In the genomic region with DNA sequence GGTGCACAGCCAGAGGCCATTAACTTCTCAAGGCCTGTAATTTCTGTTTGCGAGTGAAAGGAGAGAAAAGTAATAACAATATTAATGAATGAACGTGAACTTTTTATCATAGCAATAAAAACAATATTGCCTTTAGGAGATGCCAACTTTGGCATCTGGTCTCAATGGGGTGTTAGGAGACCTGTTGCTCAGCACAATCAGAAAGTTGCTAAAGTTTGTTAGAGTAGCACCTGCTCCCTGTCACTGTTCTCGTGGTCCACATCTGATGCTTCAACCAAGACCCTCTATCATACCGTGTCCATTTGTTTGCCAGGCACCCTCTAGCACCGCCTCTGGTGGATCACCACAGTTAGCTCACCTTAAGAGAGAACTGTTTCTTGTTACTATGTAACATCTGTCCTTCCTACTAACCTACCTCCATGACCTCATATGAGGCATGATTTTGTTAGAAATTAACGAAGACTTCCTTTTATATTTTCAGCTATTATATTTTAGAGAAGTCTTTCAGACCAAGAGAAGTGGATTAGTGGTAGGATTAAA, we compare ENCODE assay signal across 22 cellular contexts. TPM values are rescaled to one million over a fixed set of nuclear protein-coding genes. Genes with fewer than 3 reads are reported as not detected.
DNase-seq lines count a peak whose midpoint lies in the region; ATAC-seq, FAIRE-seq and TF ChIP-seq lines count a peak whose summit lies in the region.
"Had no signal": no experiment of that assay in that cellular context is flagged by ENCODE, and none has a peak within 500 bp of the region (broad histone marks: within the 10 kb centered on the region; RNA-seq: fewer than 3 reads in every experiment).

No MANE protein-coding gene starts in this region.

- H3K23ac ChIP-seq in mesendoderm (ENCODE audit: low read length): no peak overlapping the region

- H3K79me2 ChIP-seq in Karpas-422 (ENCODE audit: low read length) (no peaks in the 10 kb centered on the region), OCI-LY1 (ENCODE audit: insufficient read depth, low read length) (no peaks in the 10 kb centered on the region), mesendoderm (ENCODE audit: control insufficient read depth, insufficient read depth, low read length) (no peaks in the 10 kb centered on the region)

- H2BK120ac ChIP-seq in mesendoderm (ENCODE audit: low read depth, low read length): no peak overlapping the region

- no peaks in the 10 kb centered on the region for H3K79me1 ChIP-seq in mesendoderm (ENCODE audit: low read length)

- no peak overlapping the region for H3K27ac ChIP-seq in Karpas-422 (ENCODE audit: low read length)
- H3K27ac ChIP-seq in OCI-LY1 (ENCODE audit: low read depth, low read length, poor library complexity, severe bottlenecking): no peak overlapping the region
- H3K27ac ChIP-seq in mesendoderm (ENCODE audit: low read depth, low read length): no peak overlapping the region
- no peak overlapping the region for H3K27ac ChIP-seq in stomach
- no peak overlapping the region for H3K27ac ChIP-seq in dorsolateral prefrontal cortex
- H3K27ac ChIP-seq: upper lobe of left lung had no signal

- H3F3A ChIP-seq in OCI-LY1 (ENCODE audit: insufficient read depth, low read length): no peaks in the 10 kb centered on the region

- H3K4me1 ChIP-seq in Karpas-422 (ENCODE audit: low read length) (no peaks in the 10 kb centered on the region), OCI-LY1 (ENCODE audit: insufficient read depth, low read length, severe bottlenecking) (no peaks in the 10 kb centered on the region), mesendoderm (ENCODE audit: control insufficient read depth, low read depth, low read length) (no peaks in the 10 kb centered on the region), stomach (no peaks in the 10 kb centered on the region)
- H3K4me1 ChIP-seq: upper lobe of left lung had no signal

- H2BK5ac ChIP-seq in mesendoderm (ENCODE audit: low read length): no peak overlapping the region

- no peak overlapping the region for H4K5ac ChIP-seq in mesendoderm (ENCODE audit: low read length)

- H2AK5ac ChIP-seq in mesendoderm (ENCODE audit: low read length): no peak overlapping the region

- no peak overlapping the region for H2BK15ac ChIP-seq in mesendoderm (replicated peaks; ENCODE audit: low read depth)

- H3K9ac ChIP-seq in Karpas-422 (ENCODE audit: low read length) (no peak overlapping the region), OCI-LY1 (ENCODE audit: low read length) (no peak overlapping the region), mesendoderm (ENCODE audit: low read length) (no peak overlapping the region)

- H3K18ac ChIP-seq in mesendoderm (ENCODE audit: low read length): no peak overlapping the region

- intact Hi-C loops in stomach (cut with DNase I; ENCODE audit: low total_unique reads) (no loop called here), dorsolateral prefrontal cortex (cut with DNase I) (no loop called here)

- H3K4me2 ChIP-seq in Karpas-422 (ENCODE audit: low read depth, low read length, poor library complexity, severe bottlenecking) (no peak overlapping the region), OCI-LY1 (ENCODE audit: low read length) (no peak overlapping the region), mesendoderm (ENCODE audit: low read length) (no peak overlapping the region)

- no peak overlapping the region for H3K56ac ChIP-seq in mesendoderm (ENCODE audit: low read length)

- DNase-seq in GM12892 (ENCODE audit: insufficient read length): no peak
- DNase-seq in Karpas-422: peak; percentile 63
- DNase-seq in mesendoderm: peak; percentile 26
- no peak for DNase-seq in SW480 (ENCODE audit: low spot score)
- DNase-seq in stomach: no peak
- no peak for DNase-seq in dorsolateral prefrontal cortex
- DNase-seq: activated B cell treated with CpG ODN at 0.5 μM for 24 hours; activated CD4-positive, alpha-beta T cell treated with anti-CD3 and anti-CD28 coated beads, Interleukin-2, amount 50 U/mL, for 4 hours; aorta; caudate nucleus; CD8-positive, alpha-beta T cell; left cardiac atrium; NCI-H1436; NCI-H526; upper lobe of left lung had no signal

- H3K9me3 ChIP-seq in Karpas-422 (ENCODE audit: low read length) (no peaks in the 10 kb centered on the region), OCI-LY1 (ENCODE audit: low read length) (no peaks in the 10 kb centered on the region), stomach (no peaks in the 10 kb centered on the region)
- H3K9me3 ChIP-seq: upper lobe of left lung had no signal

- H3K9me2 ChIP-seq in Karpas-422 (replicated peaks; ENCODE audit: insufficient read depth, low read length): no peaks in the 10 kb centered on the region
- H3K9me2 ChIP-seq in OCI-LY1 (ENCODE audit: low read depth, low read length): no peaks in the 10 kb centered on the region

- peak; percentile 38 for FAIRE-seq in GM12892 (lab: Jason Lieb, UNC)
- FAIRE-seq: H54 had no signal

- TF ChIP-seq EP300 in stomach (IDR thresholded peaks at IDR 0.05): no peak

- no peak overlapping the region for H3K4ac ChIP-seq in mesendoderm (ENCODE audit: low read depth, low read length)

- TF ChIP-seq CTCF in OCI-LY1 (IDR thresholded peaks at IDR 0.05; ENCODE audit: low read length) (peak; percentile 46; the same call in 1 of the 2 replicates), stomach (IDR thresholded peaks at IDR 0.05) (no peak), dorsolateral prefrontal cortex (IDR thresholded peaks at IDR 0.05 in 54 of 56, conservative IDR thresholded peaks at IDR 0.05 in 2 of 56; ENCODE audit: low read depth in 1 of 56, partially characterized antibody in 56 of 56) (no peak)

- H4K20me1 ChIP-seq in Karpas-422 (ENCODE audit: insufficient read depth, low read depth, low read length) (no peaks in the 10 kb centered on the region), OCI-LY1 (ENCODE audit: insufficient read depth, low read length) (no peaks in the 10 kb centered on the region)

- H3K4me3 ChIP-seq in Karpas-422 (ENCODE audit: low read length) (no peak overlapping the region), OCI-LY1 (ENCODE audit: low read depth, low read length, poor library complexity, severe bottlenecking) (no peak overlapping the region), mesendoderm (ENCODE audit: low read length) (no peak overlapping the region), stomach (no peak overlapping the region), dorsolateral prefrontal cortex (no peak overlapping the region)
- H3K4me3 ChIP-seq: upper lobe of left lung had no signal

- no peaks in the 10 kb centered on the region for H3K36me3 ChIP-seq in Karpas-422 (ENCODE audit: insufficient read depth, low read length)
- no peaks in the 10 kb centered on the region for H3K36me3 ChIP-seq in OCI-LY1 (ENCODE audit: insufficient read depth, low read length)
- no peaks in the 10 kb centered on the region for H3K36me3 ChIP-seq in mesendoderm (ENCODE audit: control insufficient read depth, insufficient read depth, low read length)
- no peaks in the 10 kb centered on the region for H3K36me3 ChIP-seq in stomach
- H3K36me3 ChIP-seq: upper lobe of left lung had no signal

- no peak overlapping the region for H4K8ac ChIP-seq in mesendoderm (ENCODE audit: low read depth, low read length)

- H2AFZ ChIP-seq in Karpas-422 (ENCODE audit: low read length) (no peak overlapping the region), OCI-LY1 (ENCODE audit: low read length) (no peak overlapping the region)

- no CpG with 5 or more reads among the region's 6 CpGs for WGBS in mesendoderm (ENCODE audit: extremely low coverage, insufficient coverage, low lambda C conversion rate)
- 66 to 74% (median 69%) methylated on average over 6 of the region's 6 CpGs for WGBS in stomach, 5 donors

- TF ChIP-seq POLR2A in GM12892 (IDR thresholded peaks at IDR 0.05; ENCODE audit: low read depth, low read length) (no peak), stomach (IDR thresholded peaks at IDR 0.05) (no peak)

- H3K27me3 ChIP-seq in Karpas-422 (ENCODE audit: low read length) (no peaks in the 10 kb centered on the region), OCI-LY1 (ENCODE audit: insufficient read depth, low read length) (no peaks in the 10 kb centered on the region), mesendoderm (ENCODE audit: insufficient read depth, low read length, poor library complexity) (no peaks in the 10 kb centered on the region), stomach (no peaks in the 10 kb centered on the region), dorsolateral prefrontal cortex (no peaks in the 10 kb centered on the region)
- H3K27me3 ChIP-seq: upper lobe of left lung had no signal

- no peak for ATAC-seq in GM21529 (IDR thresholded peaks at IDR 0.05; ENCODE audit: unreplicated experiment)
- ATAC-seq: activated naive CD4-positive, alpha-beta T cell treated with anti-CD3 and anti-CD28 coated beads, Interleukin-2, amount 50 U/mL, for 72 hours; CD8-positive, alpha-beta T cell; left cardiac atrium had no signal

RNA-seq across cellular contexts. Expression of gene CLEC4E, which starts 12.5 kb away (rescaled TPM):
- polyA plus RNA-seq in GM12892 (2012; ENCODE audit: missing spikeins): not detected
- 1.4 TPM in 1 of 2 replicates, not detected in the other for total RNA-seq in Karpas-422 (2014; rRNA removed; shearing (Covaris generic); ENCODE audit: low replicate concordance)
- 0.04 TPM for polyA plus RNA-seq in mesendoderm (2013, experiment 1 of 2)
- 0.04 TPM for polyA plus RNA-seq in mesendoderm (2013, experiment 2 of 2)
- total RNA-seq in stomach (1 to 10 TPM in 2 of 5 donors, not detected in 3; 1.2 to 5.1 TPM), dorsolateral prefrontal cortex (10 to 100 TPM in 3 of 120 experiments, 1 to 10 TPM in 86, under 1 TPM in 18, not detected in 13; 0.31 to 11.9 (median 2.3) TPM)
- 1 to 10 TPM; 1.3 to 2.9 (median 1.7) TPM for polyA plus RNA-seq in stomach
- total RNA-seq: activated B cell treated with CpG ODN at 0.5 μM for 24 hours; activated naive CD4-positive, alpha-beta T cell treated with anti-CD3 and anti-CD28 coated beads, Interleukin-2, amount 50 U/mL, for 72 hours; CD8-positive, alpha-beta T cell; G401; M059J had no signal
- polyA plus RNA-seq: IgD-negative memory B cell had no signal

RNA-seq across cellular contexts. Expression of gene CLEC4D, which starts 39.9 kb away (rescaled TPM):
- not detected for polyA plus RNA-seq in GM12892 (2012; ENCODE audit: missing spikeins)
- total RNA-seq in Karpas-422 (2014; rRNA removed; shearing (Covaris generic); ENCODE audit: low replicate concordance): not detected in 2 replicates
- polyA plus RNA-seq in mesendoderm (2013, experiment 1 of 2): 0.03 TPM
- polyA plus RNA-seq in mesendoderm (2013, experiment 2 of 2): 0.10 TPM
- total RNA-seq in stomach: 1 to 10 TPM in 1 of 5 donors, not detected in 4; 1.8 TPM
- under 1 TPM in 2 of 3 donors, not detected in 1; 0.19 to 0.20 TPM for polyA plus RNA-seq in stomach
- 1 to 10 TPM in 3 of 120 experiments, under 1 TPM in 22, not detected in 95; 0.23 to 1.9 (median 0.55) TPM for total RNA-seq in dorsolateral prefrontal cortex
- total RNA-seq: activated B cell treated with CpG ODN at 0.5 μM for 24 hours; activated naive CD4-positive, alpha-beta T cell treated with anti-CD3 and anti-CD28 coated beads, Interleukin-2, amount 50 U/mL, for 72 hours; CD8-positive, alpha-beta T cell; G401; M059J had no signal
- polyA plus RNA-seq: IgD-negative memory B cell had no signal

RNA-seq across cellular contexts. Expression of gene AICDA, which starts 59.5 kb away (rescaled TPM):
- polyA plus RNA-seq in GM12892 (2012; ENCODE audit: missing spikeins): 159 TPM
- total RNA-seq in Karpas-422 (2014; rRNA removed; shearing (Covaris generic); ENCODE audit: low replicate concordance): 2.6 and 6.3 TPM in 2 replicates
- polyA plus RNA-seq in mesendoderm (2013, experiment 1 of 2): 0.48 TPM
- 0.60 TPM for polyA plus RNA-seq in mesendoderm (2013, experiment 2 of 2)
- total RNA-seq in stomach (under 1 TPM in 1 of 5 donors, not detected in 4; 0.37 TPM), dorsolateral prefrontal cortex (not detected)
- under 1 TPM in 1 of 3 donors, not detected in 2; 0.18 TPM for polyA plus RNA-seq in stomach
- total RNA-seq: activated naive CD4-positive, alpha-beta T cell treated with anti-CD3 and anti-CD28 coated beads, Interleukin-2, amount 50 U/mL, for 72 hours; CD8-positive, alpha-beta T cell; G401; M059J had no signal

Comparison
In these comparisons a context has a peak if more than half of its experiments do, and no peak if none do; other contexts are left out.
1. DNase-seq: peak in Karpas-422 (single experiment) and mesendoderm (single experiment); none in GM12892 (single experiment), SW480 (single experiment), stomach (single experiment) and dorsolateral prefrontal cortex (0 of 10).